Comparison of ENCODE assay signal across 22 cellular contexts in the genomic region with DNA sequence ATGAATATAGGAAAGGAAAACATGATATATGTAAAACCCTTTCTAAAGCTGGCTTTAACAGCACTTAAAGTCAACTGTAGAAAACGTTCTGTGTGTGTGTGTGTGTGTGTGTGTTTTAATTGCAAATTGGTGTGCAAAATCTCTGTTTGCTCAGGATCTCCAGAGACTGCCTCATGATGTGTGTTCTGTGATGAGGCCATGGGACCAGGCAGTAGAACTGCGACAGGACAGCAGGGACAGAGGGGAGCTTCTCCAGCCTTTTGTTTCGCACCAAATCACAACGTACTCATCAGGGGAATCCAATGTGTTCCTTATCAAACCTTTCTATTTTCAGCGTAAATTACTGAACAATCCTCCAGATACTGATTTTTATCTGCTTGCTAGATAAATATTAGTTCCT.
A peak's percentile ranks its signal among the peaks of the same experiment; 100 is the strongest.
DNase-seq lines count a peak whose midpoint lies in the region; ATAC-seq and TF ChIP-seq lines count a peak whose summit lies in the region.
"Had no signal": no experiment of that assay in that cellular context is flagged by ENCODE, and none has a peak within 500 bp of the region (broad histone marks: within the 10 kb centered on the region; RNA-seq: fewer than 3 reads in every experiment).

No MANE protein-coding gene starts in this region.

- H3K9ac ChIP-seq in neural progenitor cell: no peak overlapping the region

- DNase-seq in DMS153 (lab: John Stamatoyannopoulos, UW) (peak; percentile 5), DMS153 treated with DMSO at 0.1 percent for 48 hours (lab: John Stamatoyannopoulos, UW; ENCODE audit: unreplicated experiment) (no peak), NCI-H526 (lab: John Stamatoyannopoulos, UW) (peak; percentile 67 to 73), glutamatergic neuron (no peak), neural progenitor cell (ENCODE audit: low spot score) (no peak), amygdala (lab: John Stamatoyannopoulos, UW) (no peak)
- DNase-seq: 8988T; Caco-2; CD4-positive, CD25-positive, alpha-beta regulatory T cell; DMS79; H9; KG1; MV-4-11; NCI-H2029; NCI-H2171 treated with DMSO at 0.1 percent for 48 hours; NCI-H446; NCI-H82; PC-9 had no signal

- TF ChIP-seq CTCF in glutamatergic neuron (IDR thresholded peaks at IDR 0.05; ENCODE audit: partially characterized antibody, unreplicated experiment) (no peak), neural progenitor cell (IDR thresholded peaks at IDR 0.05) (no peak)

- peaks cover 6% of the 10 kb centered on the region for H3K4me1 ChIP-seq in neural progenitor cell

- no peaks in the 10 kb centered on the region for H3K79me2 ChIP-seq in neural progenitor cell (ENCODE audit: low read depth)

- H3K36me3 ChIP-seq in neural progenitor cell: no peaks in the 10 kb centered on the region

- H3K4me3 Mint-ChIP-seq in glutamatergic neuron (ENCODE audit: unreplicated experiment): no peak overlapping the region
- H3K4me3 Mint-ChIP-seq in neural progenitor cell: no peak overlapping the region
- H3K4me3 Mint-ChIP-seq: B cell; CD4-positive, CD25-positive, alpha-beta regulatory T cell; H9 had no signal

- H3K4me1 Mint-ChIP-seq in glutamatergic neuron (ENCODE audit: low read depth, unreplicated experiment) (peaks cover 17% of the 10 kb centered on the region), neural progenitor cell (peaks cover 7% of the 10 kb centered on the region)
- H3K4me1 Mint-ChIP-seq: B cell had no signal

- H4K20me1 ChIP-seq in neural progenitor cell (ENCODE audit: low read depth): no peaks in the 10 kb centered on the region

- no peaks in the 10 kb centered on the region for H3K9me3 ChIP-seq in neural progenitor cell (ENCODE audit: low read depth)
- H3K9me3 ChIP-seq: Caco-2 had no signal

- H3F3A ChIP-seq in neural progenitor cell (ENCODE audit: low read depth): no peaks in the 10 kb centered on the region

- H2AFZ ChIP-seq in neural progenitor cell (replicated peaks): peak overlapping the region; percentile 65
- H2AFZ ChIP-seq: PC-9 had no signal

- H3K4me3 ChIP-seq in neural progenitor cell: no peak overlapping the region
- H3K4me3 ChIP-seq: PC-9 had no signal

- H3K9me3 Mint-ChIP-seq in glutamatergic neuron (ENCODE audit: unreplicated experiment) (peaks cover 1% of the 10 kb centered on the region), neural progenitor cell (no peaks in the 10 kb centered on the region)
- H3K9me3 Mint-ChIP-seq: H9 had no signal

- H3K27ac Mint-ChIP-seq in glutamatergic neuron (ENCODE audit: unreplicated experiment) (peak overlapping the region; percentile 71), neural progenitor cell (no peak overlapping the region)
- H3K27ac Mint-ChIP-seq: B cell; CD4-positive, CD25-positive, alpha-beta regulatory T cell had no signal

- H3K4me2 ChIP-seq in neural progenitor cell: no peak overlapping the region
- H3K4me2 ChIP-seq: PC-9 had no signal

- H3K27me3 ChIP-seq in neural progenitor cell: no peaks in the 10 kb centered on the region

- no peaks in the 10 kb centered on the region for H3K27me3 Mint-ChIP-seq in glutamatergic neuron (ENCODE audit: unreplicated experiment)
- H3K27me3 Mint-ChIP-seq in neural progenitor cell (ENCODE audit: insufficient read depth, low read depth): no peaks in the 10 kb centered on the region

- H3K36me3 Mint-ChIP-seq in glutamatergic neuron (ENCODE audit: unreplicated experiment) (no peaks in the 10 kb centered on the region), neural progenitor cell (no peaks in the 10 kb centered on the region)
- H3K36me3 Mint-ChIP-seq: CD4-positive, CD25-positive, alpha-beta regulatory T cell had no signal

- no peak for ATAC-seq in GM18909 (IDR thresholded peaks at IDR 0.05; ENCODE audit: poor library complexity, unreplicated experiment)
- no peak for ATAC-seq in HG03521 (IDR thresholded peaks at IDR 0.05; ENCODE audit: unreplicated experiment)

- H3K27ac ChIP-seq in neural progenitor cell: no peak overlapping the region
- H3K27ac ChIP-seq: PC-9, RWPE1 had no signal

Comparison
In these comparisons a context has a peak if more than half of its experiments do, and no peak if none do; other contexts are left out.
1. DNase-seq: peak in DMS153 (single experiment) and NCI-H526 (2 of 2); none in DMS153 treated with DMSO at 0.1 percent for 48 hours (single experiment), glutamatergic neuron (single experiment), neural progenitor cell (single experiment) and amygdala (0 of 56).